35 cellular contexts compared by ENCODE assay signal in the genomic region with DNA sequence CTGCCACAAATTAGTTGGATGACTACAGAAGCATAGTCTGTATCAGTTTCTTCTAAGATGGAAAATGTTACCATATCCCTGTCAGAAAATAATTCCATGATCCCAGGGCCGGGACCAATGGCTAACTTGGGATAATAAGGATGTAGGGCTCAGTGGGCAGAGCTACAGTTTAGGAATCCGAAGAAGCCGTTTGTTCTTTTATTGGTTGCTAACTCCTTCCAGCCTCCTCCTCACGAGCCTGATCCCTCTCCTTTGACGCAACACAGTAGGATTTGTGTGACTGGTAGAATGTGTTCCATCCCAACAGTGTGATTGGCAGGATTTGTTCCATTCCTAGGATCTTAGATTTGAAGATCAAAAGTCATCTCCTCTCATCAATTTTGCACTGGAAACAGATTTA.
"Had no signal": no experiment of that assay in that cellular context is flagged by ENCODE, and none has a peak within 500 bp of the region (broad histone marks: within the 10 kb centered on the region; RNA-seq: fewer than 3 reads in every experiment).

No MANE protein-coding gene starts in this region.

- H3K9ac ChIP-seq: KMS-11 had no signal

- DNase-seq: Karpas-422, Kasumi-1, KBM-7, KG1, MG63, MM.1S, MV-4-11, NCI-H1048, NCI-H1092, NCI-H1092 treated with DMSO at 0.1 percent for 48 hours, NCI-H1105, NCI-H1105 treated with DMSO at 0.1 percent for 48 hours, NCI-H1417, NCI-H1417 treated with DMSO at 0.1 percent for 48 hours, NCI-H1436, NCI-H1436 treated with DMSO at 0.1 percent for 48 hours, NCI-H146, NCI-H1694, NCI-H1694 treated with DMSO at 0.1 percent for 48 hours, NCI-H187, NCI-H187 treated with DMSO at 0.1 percent for 48 hours, NCI-H1930, NCI-H2029, NCI-H2029 treated with DMSO at 0.1 percent for 48 hours, NCI-H2081, NCI-H2081 treated with DMSO at 0.1 percent for 48 hours, NCI-H2107, NCI-H2171, NCI-H2171 treated with DMSO at 0.1 percent for 48 hours, NCI-H2227 treated with DMSO at 0.1 percent for 48 hours, NCI-H226, NCI-H345, NCI-H446, NCI-H446 treated with DMSO at 0.1 percent for 48 hours had no signal

- H3K27me3 ChIP-seq: MG63 had no signal

- H3K9me3 ChIP-seq: MG63 had no signal

- H3K4me3 ChIP-seq: MG63 had no signal

- H3K4me2 ChIP-seq: KMS-11 had no signal

- H3K27ac ChIP-seq: KMS-11 had no signal

- H3K36me3 ChIP-seq: MG63 had no signal
